In genomic region chr10:117216611-117217195, GRCh38 we compare ENCODE assay signal across 8 cellular contexts. TPM values are rescaled to one million over a fixed set of nuclear protein-coding genes. Genes with fewer than 3 reads are reported as not detected.
A peak's percentile ranks its signal among the peaks of the same experiment; 100 is the strongest.
DNase-seq lines count a peak whose midpoint lies in the region; ATAC-seq and TF ChIP-seq lines count a peak whose summit lies in the region.

No MANE protein-coding gene starts in this region.

- no peaks in the 10 kb centered on the region for H3K9me3 ChIP-seq in IMR-90 (ENCODE audit: control insufficient read depth, insufficient read depth, low read length)
- peaks cover 0 to 15% (median 6%) of the 10 kb centered on the region in 11 donors for H3K9me3 ChIP-seq in heart right ventricle
- H3K9me3 ChIP-seq in prostate gland: no peaks in the 10 kb centered on the region
- no peaks in the 10 kb centered on the region for H3K9me3 ChIP-seq in upper lobe of right lung

- H3K36me3 ChIP-seq in IMR-90 (ENCODE audit: control insufficient read depth, insufficient read depth, low read length): no peaks in the 10 kb centered on the region
- no peaks in the 10 kb centered on the region for H3K36me3 ChIP-seq in heart right ventricle
- no peaks in the 10 kb centered on the region for H3K36me3 ChIP-seq in prostate gland
- H3K36me3 ChIP-seq in upper lobe of right lung: no peaks in the 10 kb centered on the region

- H3K27me3 ChIP-seq in IMR-90 (ENCODE audit: control insufficient read depth, insufficient read depth, low read length) (peaks cover 10% of the 10 kb centered on the region), heart right ventricle (peaks cover 0 to 73% (median 59%) of the 10 kb centered on the region in 7 donors), prostate gland (replicated peaks; ENCODE audit: insufficient read depth) (no peaks in the 10 kb centered on the region), upper lobe of right lung (peaks cover 26% of the 10 kb centered on the region)

- H3K27ac ChIP-seq in IMR-90 (ENCODE audit: insufficient read depth, low read length) (no peak overlapping the region), heart right ventricle (no peak overlapping the region), prostate gland (no peak overlapping the region), upper lobe of right lung (no peak overlapping the region)

- H4K8ac ChIP-seq in IMR-90 (ENCODE audit: low read depth in 2 of 2, low read length in 2 of 2): no peak overlapping the region

- 2% methylated on average over 36 of the region's 52 CpGs; no CpG with 5 or more reads in 1 of the 2 experiments for WGBS in IMR-90 (ENCODE audit: extremely low coverage in 2 of 2, insufficient read length in 1 of 2), 2 experiments
- WGBS in heart right ventricle, 2 donors: 1% methylated on average over 52 of the region's 52 CpGs
- WGBS in prostate gland: 2% methylated on average over 43 of the region's 52 CpGs

- in situ Hi-C loops in IMR-90 (cut with MboI; ENCODE audit: low sequenced_read_pairs): loop anchor here (25.0 kb wide), 1 partner anchor 1021 kb away; no protein-coding TSS in a partner anchor

- H4K91ac ChIP-seq in IMR-90 (ENCODE audit: insufficient read depth, low read depth, low read length): no peak overlapping the region

- no peak overlapping the region for H3K56ac ChIP-seq in IMR-90 (ENCODE audit: extremely low read depth, insufficient read depth, low read length)

- H2BK120ac ChIP-seq in IMR-90 (ENCODE audit: low read depth, low read length): no peak overlapping the region

- no peak overlapping the region for H2BK20ac ChIP-seq in IMR-90 (ENCODE audit: low read depth, low read length)

- intact Hi-C loops in IMR-90 (cut with micrococcal nuclease) (loop anchor here (1.0 to 10.0 kb wide), 5 partner anchors 104 to 1024 kb away; partner anchors contain the start of gene PDZD8), heart right ventricle (cut with DNase I) (loop anchor here in 8 of 10 donors (2.0 to 10.0 kb wide), 9 partner anchors 101 to 1028 kb away; no protein-coding TSS in a partner anchor), prostate gland (cut with DNase I) (loop anchor here (10.0 kb wide), 2 partner anchors 98 to 1028 kb away; no protein-coding TSS in a partner anchor), upper lobe of right lung (cut with DNase I) (no loop called here)

- TF ChIP-seq RAD21 in IMR-90 (IDR thresholded peaks at IDR 0.05; ENCODE audit: low read length): peak; percentile 91

- H4K5ac ChIP-seq in IMR-90 (ENCODE audit: low read depth, low read length): no peak overlapping the region

- H3K14ac ChIP-seq in IMR-90 (replicated peaks; ENCODE audit: low read depth, low read length): no peak overlapping the region

- dilution Hi-C loops in IMR-90 (cut with HindIII; ENCODE audit: low sequenced_read_pairs, unreplicated experiment): no loop called here

- no peak overlapping the region; the same call in 1 of the 2 replicates for H3K4ac ChIP-seq in IMR-90 (ENCODE audit: low read depth, low read length)

- DNase-seq in DMS114 treated with DMSO at 0.1 percent for 48 hours (lab: John Stamatoyannopoulos, UW; ENCODE audit: unreplicated experiment) (peak; percentile 56), IMR-90 (peak; percentile 57), SKM-1 (lab: John Stamatoyannopoulos, UW; ENCODE audit: unreplicated experiment) (peak; percentile 68), heart right ventricle (peak; percentile 34 to 69), prostate gland (ENCODE audit: low spot score) (peak; percentile 46), upper lobe of right lung (peak; percentile 85)
- DNase-seq in activated naive CD8-positive, alpha-beta T cell treated with anti-CD3 and anti-CD28 coated beads, Interleukin-2, amount 50 U/mL, for 16 hours (ENCODE audit: low read depth, low spot score): peak; percentile 35

- H3K4me1 ChIP-seq in IMR-90 (ENCODE audit: control insufficient read depth, insufficient read depth, low read length) (no peaks in the 10 kb centered on the region), heart right ventricle (peaks cover 0 to 16% (median 9%) of the 10 kb centered on the region in 9 donors), prostate gland (replicated peaks) (peaks cover 10% of the 10 kb centered on the region), upper lobe of right lung (peaks cover 13% of the 10 kb centered on the region)

- no peaks in the 10 kb centered on the region for H4K20me1 ChIP-seq in IMR-90 (ENCODE audit: insufficient read depth, low read length)

- no peak for TF ChIP-seq POLR2A in IMR-90 (IDR thresholded peaks at IDR 0.05; ENCODE audit: low read depth, low read length)
- no peak for TF ChIP-seq POLR2A in prostate gland (IDR thresholded peaks at IDR 0.05)

- ATAC-seq in GM21447 (IDR thresholded peaks at IDR 0.05; ENCODE audit: unreplicated experiment) (peak; percentile 71), IMR-90 (ENCODE audit: low read depth) (peak; percentile 96), heart right ventricle (peak; percentile 72 to 94 (median 86)), upper lobe of right lung (peak; percentile 94)

- H2BK5ac ChIP-seq in IMR-90 (ENCODE audit: low read depth, low read length, poor library complexity, severe bottlenecking): no peak overlapping the region

- peak overlapping the region; percentile 34 for H3K4me3 ChIP-seq in IMR-90 (ENCODE audit: insufficient read depth, low read depth, low read length)
- peak overlapping the region in 9 of 10 donors; percentile 22 to 56 (median 44) for H3K4me3 ChIP-seq in heart right ventricle
- H3K4me3 ChIP-seq in prostate gland: peak overlapping the region; percentile 20 to 43
- peak overlapping the region; percentile 44 for H3K4me3 ChIP-seq in upper lobe of right lung

- no peak overlapping the region for H2BK15ac ChIP-seq in IMR-90 (ENCODE audit: low read depth, low read length)

- no peak overlapping the region for H3K9ac ChIP-seq in IMR-90 (ENCODE audit: low read depth, low read length)

- H3K79me1 ChIP-seq in IMR-90 (ENCODE audit: low read depth in 1 of 2, low read length in 2 of 2): no peaks in the 10 kb centered on the region

- no TSS peak for BruUV-seq in IMR-90 (replicated peaks; lab: Mats Ljungman, UMichigan)

- POLR2A ChIA-PET in IMR-90 (lab: Charles Lee; ENCODE audit: unreplicated experiment): no interaction called here

- CTCF ChIA-PET in IMR-90 (lab: Yijun Ruan, JAX): interaction anchor here (0.6 to 3.2 kb wide), 23 partner anchors 8 to 1242 kb away, joined by 3 to 37 read pairs (median 4); no protein-coding TSS in a partner anchor

- H3K23ac ChIP-seq in IMR-90 (ENCODE audit: low read depth, low read length): no peak overlapping the region

- H3K4me2 ChIP-seq in IMR-90 (ENCODE audit: low read depth, low read length): peak overlapping the region; percentile 77

- no peak overlapping the region for H2AK5ac ChIP-seq in IMR-90 (ENCODE audit: low read depth, low read length)

- H2AK9ac ChIP-seq in IMR-90 (replicated peaks; ENCODE audit: low read depth, low read length, poor library complexity): peak overlapping the region; percentile 85

- peak; percentile 100 for TF ChIP-seq CTCF in IMR-90 (conservative IDR thresholded peaks at IDR 0.05; ENCODE audit: low read depth, low read length)
- peak; percentile 99 to 100 (median 100) for TF ChIP-seq CTCF in heart right ventricle (IDR thresholded peaks at IDR 0.05)
- TF ChIP-seq CTCF in prostate gland (IDR thresholded peaks at IDR 0.05): peak; percentile 99 to 100 (median 100)
- TF ChIP-seq CTCF in upper lobe of right lung (IDR thresholded peaks at IDR 0.05): peak; percentile 100

- no peak overlapping the region for H3K18ac ChIP-seq in IMR-90 (ENCODE audit: low read depth, low read length)

- H3K9me1 ChIP-seq in IMR-90 (ENCODE audit: insufficient read depth, low read length): no peaks in the 10 kb centered on the region

- peak overlapping the region; percentile 97 for H2AFZ ChIP-seq in IMR-90 (replicated peaks; ENCODE audit: low read length, poor library complexity)

TF ChIP-seq in IMR-90, 13 proteins besides CTCF, POLR2A, EP300 and RAD21:
- TF ChIP-seq MAZ (IDR thresholded peaks at IDR 0.05; ENCODE audit: borderline replicate concordance, low read depth, low read length) (peak; percentile 39; the same call in 1 of the 2 replicates), NFE2L2 (IDR thresholded peaks at IDR 0.05; ENCODE audit: low read depth, low read length) (no peak), FOS (IDR thresholded peaks at IDR 0.05; ENCODE audit: low read depth, low read length) (no peak), SMC3 (IDR thresholded peaks at IDR 0.05; ENCODE audit: low read depth, low read length) (peak; percentile 93), MAFK (IDR thresholded peaks at IDR 0.05; ENCODE audit: low read depth, low read length) (no peak), RFX5 (IDR thresholded peaks at IDR 0.05; ENCODE audit: low read depth, low read length) (no peak), CHD1 (IDR thresholded peaks at IDR 0.05; ENCODE audit: low read depth, low read length) (no peak)

RNA-seq across cellular contexts. Expression of gene KCNK18, which starts 19.4 kb away (rescaled TPM):
- total RNA-seq in IMR-90 (2012; rRNA removed): not detected in 2 replicates
- polyA plus RNA-seq in IMR-90 (2012; rRNA removed): not detected in 2 replicates
- not detected in 2 replicates for polyA plus RNA-seq in IMR-90 (2012; cell fraction: cytosol; rRNA removed)
- not detected in 2 replicates for polyA plus RNA-seq in IMR-90 (2012; cell fraction: nucleus; rRNA removed; ENCODE audit: low replicate concordance)
- total RNA-seq in heart right ventricle: not detected
- not detected for polyA plus RNA-seq in heart right ventricle
- total RNA-seq in prostate gland: not detected
- total RNA-seq in upper lobe of right lung: not detected

RNA-seq across cellular contexts. Expression of gene SLC18A2, which starts 24.2 kb away (rescaled TPM):
- total RNA-seq in IMR-90 (2012; rRNA removed) (not detected in 2 replicates), heart right ventricle (under 1 TPM in 9 of 10 donors, not detected in 1; 0.12 to 0.47 (median 0.20) TPM), prostate gland (1 to 10 TPM; 1.3 to 1.9 TPM), upper lobe of right lung (5.2 TPM)
- polyA plus RNA-seq in IMR-90 (2012; rRNA removed) (not detected in 2 replicates), heart right ventricle (under 1 TPM; 0.07 to 0.12 TPM)
- not detected in 2 replicates for polyA plus RNA-seq in IMR-90 (2012; cell fraction: cytosol; rRNA removed)
- not detected in 2 replicates for polyA plus RNA-seq in IMR-90 (2012; cell fraction: nucleus; rRNA removed; ENCODE audit: low replicate concordance)

Comparison
In these comparisons a context has a peak if more than half of its experiments do, and no peak if none do; other contexts are left out.
1. DNase-seq: peak in every context shown above with its lines; median percentile 85 in upper lobe of right lung; 68 in SKM-1; 57 in IMR-90; 56 in DMS114 treated with DMSO at 0.1 percent for 48 hours; 52 in heart right ventricle; 46 in prostate gland; 35 in activated naive CD8-positive, alpha-beta T cell treated with anti-CD3 and anti-CD28 coated beads, Interleukin-2, amount 50 U/mL, for 16 hours.